Comparison of ENCODE assay signal across 21 cellular contexts in genomic region chr19:13882841-13883240, GRCh38. TPM values are rescaled to one million over a fixed set of nuclear protein-coding genes. Genes with fewer than 3 reads are reported as not detected.
A peak's percentile ranks its signal among the peaks of the same experiment; 100 is the strongest.
DNase-seq lines count a peak whose midpoint lies in the region; ATAC-seq and TF ChIP-seq lines count a peak whose summit lies in the region.
"Had no signal": no experiment of that assay in that cellular context is flagged by ENCODE, and none has a peak within 500 bp of the region (broad histone marks: within the 10 kb centered on the region; RNA-seq: fewer than 3 reads in every experiment).

No MANE protein-coding gene starts in this region.

- POLR2A ChIA-PET in HEK293T (lab: Yijun Ruan, JAX) = interaction anchor here (0.6 kb wide), 1 partner anchor 149 kb away, joined by 3 read pairs; the partner anchor contains the start of gene IL27RA

- no peaks in the 10 kb centered on the region for H3K36me3 Mint-ChIP-seq in activated naive CD8-positive, alpha-beta T cell
- H3K36me3 Mint-ChIP-seq in activated naive CD8-positive, alpha-beta T cell treated with anti-CD3 and anti-CD28 coated beads, Interleukin-2, amount 50 U/mL, for 24 hours (ENCODE audit: low read depth) = no peaks in the 10 kb centered on the region
- no peaks in the 10 kb centered on the region for H3K36me3 Mint-ChIP-seq in T-helper 17 cell (ENCODE audit: low read depth)
- H3K36me3 Mint-ChIP-seq: brain, memory B cell had no signal

- H3K4me1 ChIP-seq in vagina = peaks cover 78% of the 10 kb centered on the region

- DNase-seq in activated naive CD8-positive, alpha-beta T cell treated with anti-CD3 and anti-CD28 coated beads, Interleukin-2, amount 50 U/mL, for 24 hours = no peak
- no peak for DNase-seq in T-helper 17 cell
- no peak for DNase-seq in vagina (ENCODE audit: extremely low spot score in 2 of 2)
- DNase-seq in HEK293T (ENCODE audit: extremely low spot score) = no peak
- no peak for DNase-seq in head of caudate nucleus
- DNase-seq: activated CD4-positive, alpha-beta T cell treated with anti-CD3 and anti-CD28 coated beads, Interleukin-2, amount 50 U/mL, for 1 hour; DMS79 treated with DMSO at 0.1 percent for 48 hours; foreskin melanocyte; NCI-H1092; NCI-H2029 treated with DMSO at 0.1 percent for 48 hours; RPMI8226; stimulated activated CD4-positive, alpha-beta T cell treated with anti-CD3 and anti-CD28 coated beads, Interleukin-4, amount 100 ng/mL, for 24 hours had no signal

- TF ChIP-seq CTCF in vagina (IDR thresholded peaks at IDR 0.05) = no peak

- peak overlapping the region; percentile 18 for H3K27ac ChIP-seq in vagina
- H3K27ac ChIP-seq: KMS-11 had no signal

- H3K4me3 ChIP-seq in vagina = no peak overlapping the region
- H3K4me3 ChIP-seq: coronary artery, GM23338 had no signal

- no peaks in the 10 kb centered on the region for H3K9me3 Mint-ChIP-seq in activated naive CD8-positive, alpha-beta T cell (ENCODE audit: low read depth)
- H3K9me3 Mint-ChIP-seq in activated naive CD8-positive, alpha-beta T cell treated with anti-CD3 and anti-CD28 coated beads, Interleukin-2, amount 50 U/mL, for 24 hours = no peaks in the 10 kb centered on the region
- H3K9me3 Mint-ChIP-seq: brain, GM23338, memory B cell had no signal

- peak overlapping the region; percentile 58 for H3K27ac Mint-ChIP-seq in activated naive CD8-positive, alpha-beta T cell
- no peak overlapping the region for H3K27ac Mint-ChIP-seq in activated naive CD8-positive, alpha-beta T cell treated with anti-CD3 and anti-CD28 coated beads, Interleukin-2, amount 50 U/mL, for 24 hours
- peak overlapping the region; percentile 87 for H3K27ac Mint-ChIP-seq in T-helper 17 cell
- H3K27ac Mint-ChIP-seq: GM23338, memory B cell had no signal

- TF ChIP-seq POLR2A in vagina (IDR thresholded peaks at IDR 0.05) = no peak

- ATAC-seq in activated naive CD8-positive, alpha-beta T cell treated with anti-CD3 and anti-CD28 coated beads, Interleukin-2, amount 50 U/mL, for 24 hours = no peak
- no peak for ATAC-seq in T-helper 17 cell
- ATAC-seq in esophagus mucosa = peak; percentile 20
- ATAC-seq in HG03108 (IDR thresholded peaks at IDR 0.05; ENCODE audit: unreplicated experiment) = no peak
- ATAC-seq: GM23338 had no signal

- H3K9me3 ChIP-seq in T-helper 17 cell (ENCODE audit: control insufficient read depth, low read length, poor library complexity, severe bottlenecking) (no peaks in the 10 kb centered on the region), vagina (no peaks in the 10 kb centered on the region)

- peaks cover 37% of the 10 kb centered on the region for H3K4me1 Mint-ChIP-seq in activated naive CD8-positive, alpha-beta T cell (ENCODE audit: low read depth)
- peaks cover 47% of the 10 kb centered on the region for H3K4me1 Mint-ChIP-seq in activated naive CD8-positive, alpha-beta T cell treated with anti-CD3 and anti-CD28 coated beads, Interleukin-2, amount 50 U/mL, for 24 hours
- peaks cover 23% of the 10 kb centered on the region for H3K4me1 Mint-ChIP-seq in T-helper 17 cell

- no peak overlapping the region for H3K4me3 Mint-ChIP-seq in activated naive CD8-positive, alpha-beta T cell
- H3K4me3 Mint-ChIP-seq in activated naive CD8-positive, alpha-beta T cell treated with anti-CD3 and anti-CD28 coated beads, Interleukin-2, amount 50 U/mL, for 24 hours = no peak overlapping the region
- no peak overlapping the region for H3K4me3 Mint-ChIP-seq in T-helper 17 cell
- H3K4me3 Mint-ChIP-seq: brain, GM23338, memory B cell had no signal

- no peaks in the 10 kb centered on the region for H3K36me3 ChIP-seq in vagina

- CTCF ChIA-PET in HEK293T (lab: Yijun Ruan, JAX) = no interaction called here

- intact Hi-C loops in vagina (cut with DNase I) = no loop called here
- intact Hi-C loops in head of caudate nucleus (cut with DNase I) = loop anchor here (5.0 kb wide), 1 partner anchor 189 kb away; the partner anchor contains the start of gene MISP3

- no peaks in the 10 kb centered on the region for H3K27me3 Mint-ChIP-seq in activated naive CD8-positive, alpha-beta T cell
- no peaks in the 10 kb centered on the region for H3K27me3 Mint-ChIP-seq in activated naive CD8-positive, alpha-beta T cell treated with anti-CD3 and anti-CD28 coated beads, Interleukin-2, amount 50 U/mL, for 24 hours
- H3K27me3 Mint-ChIP-seq in T-helper 17 cell = no peaks in the 10 kb centered on the region
- H3K27me3 Mint-ChIP-seq: brain, memory B cell had no signal

- no peaks in the 10 kb centered on the region for H3K27me3 ChIP-seq in vagina

TF ChIP-seq in HEK293T, 16 proteins besides CTCF, POLR2A, EP300 and RAD21:
- TF ChIP-seq TARDBP (IDR thresholded peaks at IDR 0.05) (no peak), L3MBTL2 (conservative IDR thresholded peaks at IDR 0.05) (no peak), BHLHE40 (IDR thresholded peaks at IDR 0.05; ENCODE audit: borderline replicate concordance) (no peak), LEF1 (IDR thresholded peaks at IDR 0.05; ENCODE audit: borderline replicate concordance) (no peak), CTBP1 (IDR thresholded peaks at IDR 0.05; ENCODE audit: borderline replicate concordance) (no peak), HDGF (IDR thresholded peaks at IDR 0.05; ENCODE audit: borderline replicate concordance) (no peak), FOXK2 (IDR thresholded peaks at IDR 0.05) (no peak), SUZ12 (IDR thresholded peaks at IDR 0.05) (no peak), NFRKB (IDR thresholded peaks at IDR 0.05) (no peak), SP1 (IDR thresholded peaks at IDR 0.05) (no peak), ARNT (IDR thresholded peaks at IDR 0.05) (no peak), ZNF384 (IDR thresholded peaks at IDR 0.05) (no peak)
- TF ChIP-seq, protein P1, sequence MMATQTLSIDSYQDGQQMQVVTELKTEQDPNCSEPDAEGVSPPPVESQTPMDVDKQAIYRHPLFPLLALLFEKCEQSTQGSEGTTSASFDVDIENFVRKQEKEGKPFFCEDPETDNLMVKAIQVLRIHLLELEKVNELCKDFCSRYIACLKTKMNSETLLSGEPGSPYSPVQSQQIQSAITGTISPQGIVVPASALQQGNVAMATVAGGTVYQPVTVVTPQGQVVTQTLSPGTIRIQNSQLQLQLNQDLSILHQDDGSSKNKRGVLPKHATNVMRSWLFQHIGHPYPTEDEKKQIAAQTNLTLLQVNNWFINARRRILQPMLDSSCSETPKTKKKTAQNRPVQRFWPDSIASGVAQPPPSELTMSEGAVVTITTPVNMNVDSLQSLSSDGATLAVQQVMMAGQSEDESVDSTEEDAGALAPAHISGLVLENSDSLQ (IDR thresholded peaks at IDR 0.05) = no peak
TF ChIP-seq in HEK293T: peak in this region for 0.

RNA-seq across cellular contexts. Expression of gene NANOS3, which starts 5.9 kb away (rescaled TPM):
- 1 to 10 TPM in 1 of 2 donors, under 1 TPM in 1; 0.60 to 2.6 TPM for total RNA-seq in T-helper 17 cell
- total RNA-seq in esophagus mucosa = not detected
- total RNA-seq in vagina = not detected
- total RNA-seq: GM23338, pulmonary artery endothelial cell had no signal

RNA-seq across cellular contexts. Expression of gene BRME1, which starts 23.1 kb away (rescaled TPM):
- total RNA-seq in T-helper 17 cell (1 to 10 TPM in 1 of 2 donors, under 1 TPM in 1; 0.82 to 1.7 TPM), esophagus mucosa (5.7 TPM), vagina (12.0 TPM)

RNA-seq across cellular contexts. Expression of gene CC2D1A, which starts 23.2 kb away (rescaled TPM):
- total RNA-seq in T-helper 17 cell (10 to 100 TPM; 22.5 to 24.4 TPM), esophagus mucosa (29.7 TPM), vagina (44.4 TPM)

RNA-seq across cellular contexts. Expression of gene PODNL1, which starts 55.4 kb away (rescaled TPM):
- total RNA-seq in T-helper 17 cell = under 1 TPM in 1 of 2 donors, not detected in 1; 0.31 TPM
- 8.5 TPM for total RNA-seq in esophagus mucosa
- total RNA-seq in vagina = 5.2 TPM
